In genomic region chr4:37666625-37667071, GRCh38 we compare ENCODE assay signal across 8 cellular contexts. TPM values are rescaled to one million over a fixed set of nuclear protein-coding genes. Genes with fewer than 3 reads are reported as not detected.
DNase-seq lines count a peak whose midpoint lies in the region; ATAC-seq and TF ChIP-seq lines count a peak whose summit lies in the region.

No MANE protein-coding gene starts in this region.

- no peak overlapping the region for H2AK5ac ChIP-seq in neuronal stem cell (ENCODE audit: low read depth, low read length)

- H3K9me3 ChIP-seq in heart right ventricle (no peaks in the 10 kb centered on the region), neuronal stem cell (replicated peaks in 1 of 2; ENCODE audit: control insufficient read depth in 2 of 2, insufficient read depth in 1 of 2, low read depth in 1 of 2, low read length in 2 of 2) (peaks cover 0 to 10% of the 10 kb centered on the region in 2 donors)

- H3K27me3 ChIP-seq in heart right ventricle: no peaks in the 10 kb centered on the region
- no peaks in the 10 kb centered on the region for H3K27me3 ChIP-seq in neuronal stem cell (ENCODE audit: control insufficient read depth in 3 of 3, insufficient read depth in 3 of 3, low read depth in 1 of 3, low read length in 3 of 3)

- H2BK120ac ChIP-seq in neuronal stem cell (ENCODE audit: low read depth, low read length): no peak overlapping the region

- 20 to 26% methylated on average over 6 of the region's 6 CpGs for WGBS in heart right ventricle, 2 donors
- WGBS in neuronal stem cell (ENCODE audit: extremely low coverage in 2 of 2, insufficient read length in 2 of 2, insufficient replicate concordance in 1 of 2), 2 donors: no CpG with 5 or more reads among the region's 6 CpGs

- H3K9me3 Mint-ChIP-seq in activated T-helper 1 cell treated with anti-CD3 and anti-CD28 coated beads, Interleukin-12 subunit alpha, Interleukin-12 subunit beta, Interleukin-2, Interleukin-4 antibody, amounts not matched to agents 30 ng/mL and 10 ng/mL and 1 ng/mL, durations not matched to agents 14 hours and 24 hours and 36 hours: peaks cover 2% of the 10 kb centered on the region

- no peak overlapping the region for H3K4me2 ChIP-seq in neuronal stem cell (ENCODE audit: insufficient read depth, low read length, poor library complexity, severe bottlenecking)

- H2BK15ac ChIP-seq in neuronal stem cell (ENCODE audit: low read length): no peak overlapping the region

- no peak overlapping the region for H2AFZ ChIP-seq in neuronal stem cell (ENCODE audit: low read length)

- H3K4me1 Mint-ChIP-seq in activated T-helper 1 cell treated with anti-CD3 and anti-CD28 coated beads, Interleukin-12 subunit alpha, Interleukin-12 subunit beta, Interleukin-2, Interleukin-4 antibody, amounts not matched to agents 30 ng/mL and 10 ng/mL and 1 ng/mL, durations not matched to agents 14 hours and 24 hours and 36 hours (ENCODE audit: low read depth): peaks cover 68% of the 10 kb centered on the region

- H3K18ac ChIP-seq in neuronal stem cell (ENCODE audit: low read length): no peak overlapping the region

- H4K8ac ChIP-seq in neuronal stem cell (ENCODE audit: low read depth, low read length): no peak overlapping the region

- ATAC-seq in HG03558 (IDR thresholded peaks at IDR 0.05; ENCODE audit: extremely low read depth, unreplicated experiment): peak; percentile 48
- ATAC-seq in heart right ventricle: peak; percentile 22 to 89 (median 68)
- no peak for ATAC-seq in GM18519 (IDR thresholded peaks at IDR 0.05; ENCODE audit: low FRiP score, unreplicated experiment)

- peak in 3 of 9 donors; percentile 16 to 27 (median 17) for TF ChIP-seq CTCF in heart right ventricle (IDR thresholded peaks at IDR 0.05)

- H3K36me3 ChIP-seq in heart right ventricle (no peaks in the 10 kb centered on the region), neuronal stem cell (replicated peaks in 1 of 2; ENCODE audit: control insufficient read depth in 2 of 2, insufficient read depth in 2 of 2, low read length in 2 of 2) (no peaks in the 10 kb centered on the region)

- no peak overlapping the region for H2BK5ac ChIP-seq in neuronal stem cell (ENCODE audit: low read length)

- H3K36me3 Mint-ChIP-seq in activated T-helper 1 cell treated with anti-CD3 and anti-CD28 coated beads, Interleukin-12 subunit alpha, Interleukin-12 subunit beta, Interleukin-2, Interleukin-4 antibody, amounts not matched to agents 30 ng/mL and 10 ng/mL and 1 ng/mL, durations not matched to agents 14 hours and 24 hours and 36 hours (ENCODE audit: low read depth): peaks cover 17% of the 10 kb centered on the region

- no peak overlapping the region for H3K4ac ChIP-seq in neuronal stem cell (ENCODE audit: low read length)

- H3K27ac Mint-ChIP-seq in activated T-helper 1 cell treated with anti-CD3 and anti-CD28 coated beads, Interleukin-12 subunit alpha, Interleukin-12 subunit beta, Interleukin-2, Interleukin-4 antibody, amounts not matched to agents 30 ng/mL and 10 ng/mL and 1 ng/mL, durations not matched to agents 14 hours and 24 hours and 36 hours: peak overlapping the region; percentile 40

- in situ Hi-C loops in Caki2 (cut with HindIII; ENCODE audit: low pct_unique_long_range_greater_than_20kb, low sequenced_read_pairs): no loop called here

- H2BK12ac ChIP-seq in neuronal stem cell (ENCODE audit: low read length): no peak overlapping the region

- H3K4me3 Mint-ChIP-seq in activated T-helper 1 cell treated with anti-CD3 and anti-CD28 coated beads, Interleukin-12 subunit alpha, Interleukin-12 subunit beta, Interleukin-2, Interleukin-4 antibody, amounts not matched to agents 30 ng/mL and 10 ng/mL and 1 ng/mL, durations not matched to agents 14 hours and 24 hours and 36 hours: peak overlapping the region; percentile 19

- no peak overlapping the region for H3K23ac ChIP-seq in neuronal stem cell (ENCODE audit: low read depth, low read length, poor library complexity)

- H3K4me1 ChIP-seq in heart right ventricle: peaks cover 24 to 80% (median 64%) of the 10 kb centered on the region in 9 donors
- peaks cover 24 to 36% of the 10 kb centered on the region in 2 donors for H3K4me1 ChIP-seq in neuronal stem cell (ENCODE audit: control insufficient read depth in 2 of 2, insufficient read depth in 1 of 2, low read depth in 1 of 2, low read length in 2 of 2)

- peak overlapping the region; percentile 44 to 92 (median 74) for H3K27ac ChIP-seq in heart right ventricle
- H3K27ac ChIP-seq in neuronal stem cell (replicated peaks; ENCODE audit: low read length): no peak overlapping the region

- no peak overlapping the region for H3K4me3 ChIP-seq in heart right ventricle
- H3K4me3 ChIP-seq in neuronal stem cell (ENCODE audit: low read length in 2 of 2): no peak overlapping the region

- no peaks in the 10 kb centered on the region for H3K27me3 Mint-ChIP-seq in activated T-helper 1 cell treated with anti-CD3 and anti-CD28 coated beads, Interleukin-12 subunit alpha, Interleukin-12 subunit beta, Interleukin-2, Interleukin-4 antibody, amounts not matched to agents 30 ng/mL and 10 ng/mL and 1 ng/mL, durations not matched to agents 14 hours and 24 hours and 36 hours (ENCODE audit: insufficient read depth)

- H3K79me1 ChIP-seq in neuronal stem cell (ENCODE audit: low read depth, low read length): no peaks in the 10 kb centered on the region

- H3K9ac ChIP-seq in neuronal stem cell (ENCODE audit: low read depth, low read length, poor library complexity): no peak overlapping the region

- intact Hi-C loops in activated T-helper 1 cell treated with anti-CD3 and anti-CD28 coated beads, Interleukin-12 subunit alpha, Interleukin-12 subunit beta, Interleukin-2, Interleukin-4 antibody, amounts not matched to agents 30 ng/mL and 10 ng/mL and 1 ng/mL, durations not matched to agents 14 hours and 24 hours and 36 hours (cut with micrococcal nuclease): loop anchor here (2.0 to 5.0 kb wide), 2 partner anchors 18 to 51 kb away; no protein-coding TSS in a partner anchor
- intact Hi-C loops in heart right ventricle (cut with DNase I): loop anchor here in 2 of 10 donors (2.0 to 10.0 kb wide), 2 partner anchors 18 to 228 kb away; partner anchors contain the start of gene TBC1D1 (in 1 of the 2)

- H4K91ac ChIP-seq in neuronal stem cell (ENCODE audit: low read depth, low read length, poor library complexity): no peak overlapping the region

- no peak overlapping the region for H3K14ac ChIP-seq in neuronal stem cell (ENCODE audit: low read length)

- DNase-seq in Caki2 (ENCODE audit: low read depth) (peak; percentile 87), heart right ventricle (peak in 1 of 2 donors; percentile 64), neuronal stem cell (ENCODE audit: low spot score) (no peak), DMS114 treated with DMSO at 0.1 percent for 48 hours (lab: John Stamatoyannopoulos, UW; ENCODE audit: unreplicated experiment) (no peak)
- DNase-seq in activated T-helper 1 cell treated with anti-CD3 and anti-CD28 coated beads, Interleukin-12 subunit alpha, Interleukin-12 subunit beta, Interleukin-2, Interleukin-4 antibody, amounts not matched to agents 30 ng/mL and 10 ng/mL and 1 ng/mL, durations not matched to agents 14 hours and 24 hours and 36 hours (ENCODE audit: low spot score): peak; percentile 10
- peak; percentile 18 to 26 for DNase-seq in stimulated activated CD8-positive, alpha-beta memory T cell treated with anti-CD3 and anti-CD28 coated beads, Interleukin-7, amount 100 ng/mL, for 4 hours (ENCODE audit: low read depth in 2 of 2)

RNA-seq across cellular contexts. Expression of gene RELL1, which starts 19.5 kb away (rescaled TPM):
- total RNA-seq in Caki2 (2014; rRNA removed; shearing (Covaris generic); ENCODE audit: low replicate concordance): 50.5 and 57.7 TPM in 2 replicates
- total RNA-seq in activated T-helper 1 cell treated with anti-CD3 and anti-CD28 coated beads, Interleukin-12 subunit alpha, Interleukin-12 subunit beta, Interleukin-2, Interleukin-4 antibody, amounts not matched to agents 30 ng/mL and 10 ng/mL and 1 ng/mL, durations not matched to agents 14 hours and 24 hours and 36 hours: 21.0 and 21.4 TPM in 2 replicates
- 10 to 100 TPM; 18.1 to 39.9 (median 27.6) TPM for total RNA-seq in heart right ventricle
- polyA plus RNA-seq in heart right ventricle: 1 to 10 TPM; 2.3 to 2.4 TPM
- polyA plus RNA-seq in neuronal stem cell (2013, experiment 1 of 2): 6.4 TPM
- polyA plus RNA-seq in neuronal stem cell (2013, experiment 2 of 2): 6.5 TPM

Comparison
In these comparisons a context has a peak if more than half of its experiments do, and no peak if none do; other contexts are left out.
1. DNase-seq: peak in Caki2 (single experiment), activated T-helper 1 cell treated with anti-CD3 and anti-CD28 coated beads, Interleukin-12 subunit alpha, Interleukin-12 subunit beta, Interleukin-2, Interleukin-4 antibody, amounts not matched to agents 30 ng/mL and 10 ng/mL and 1 ng/mL, durations not matched to agents 14 hours and 24 hours and 36 hours (single experiment) and stimulated activated CD8-positive, alpha-beta memory T cell treated with anti-CD3 and anti-CD28 coated beads, Interleukin-7, amount 100 ng/mL, for 4 hours (2 of 2); none in neuronal stem cell (single experiment) and DMS114 treated with DMSO at 0.1 percent for 48 hours (single experiment).